Comparison of ENCODE assay signal across 10 cellular contexts in genomic region chr6:137872071-137872470, GRCh38. TPM values are rescaled to one million over a fixed set of nuclear protein-coding genes. Genes with fewer than 3 reads are reported as not detected.
DNase-seq lines count a peak whose midpoint lies in the region; ATAC-seq and TF ChIP-seq lines count a peak whose summit lies in the region.
"Had no signal": no experiment of that assay in that cellular context is flagged by ENCODE, and none has a peak within 500 bp of the region (broad histone marks: within the 10 kb centered on the region; RNA-seq: fewer than 3 reads in every experiment).

No MANE protein-coding gene starts in this region.

- no peak for ATAC-seq in activated CD8-positive, alpha-beta T cell treated with anti-CD3 and anti-CD28 coated beads for 36 hours
- ATAC-seq in HG02571 (IDR thresholded peaks at IDR 0.05; ENCODE audit: unreplicated experiment) (no peak), Right ventricle myocardium superior (ENCODE audit: poor library complexity) (no peak)

- POLR2A ChIA-PET in activated CD8-positive, alpha-beta T cell treated with anti-CD3 and anti-CD28 coated beads for 36 hours (lab: Charles Lee): interaction anchor here (1.0 to 7.0 kb wide), 14 partner anchors 9 to 173 kb away, joined by 3 to 44 read pairs (median 10); no protein-coding TSS in a partner anchor

- no peak for TF ChIP-seq CTCF in activated CD8-positive, alpha-beta T cell treated with anti-CD3 and anti-CD28 coated beads for 36 hours (IDR thresholded peaks at IDR 0.05)
- TF ChIP-seq CTCF in hepatocyte (IDR thresholded peaks at IDR 0.05; ENCODE audit: poor library complexity): no peak
- TF ChIP-seq CTCF in suprapubic skin (IDR thresholded peaks at IDR 0.05): no peak
- no peak for TF ChIP-seq CTCF in adrenal gland (IDR thresholded peaks at IDR 0.05)

- H2AFZ ChIP-seq in hepatocyte: no peak overlapping the region

- H3K4me1 ChIP-seq in hepatocyte (ENCODE audit: insufficient read depth): peaks cover 5% of the 10 kb centered on the region
- H3K4me1 ChIP-seq in suprapubic skin: peaks cover 66% of the 10 kb centered on the region
- H3K4me1 ChIP-seq in adrenal gland (replicated peaks in 1 of 2): peaks cover 0 to 29% of the 10 kb centered on the region in 2 donors

- H3K27ac Mint-ChIP-seq in activated CD4-positive, alpha-beta T cell treated with anti-CD3 and anti-CD28 coated beads, Interleukin-2, amount 10 ng/mL, durations not matched to agents 24 days and 14 days: peak overlapping the region; percentile 86
- peak overlapping the region; percentile 95 for H3K27ac Mint-ChIP-seq in activated CD8-positive, alpha-beta T cell treated with anti-CD3 and anti-CD28 coated beads for 36 hours

- H3K27me3 ChIP-seq in hepatocyte (no peaks in the 10 kb centered on the region), suprapubic skin (no peaks in the 10 kb centered on the region), adrenal gland (no peaks in the 10 kb centered on the region)

- peaks cover 4% of the 10 kb centered on the region for H4K20me1 ChIP-seq in hepatocyte (ENCODE audit: insufficient read depth, poor library complexity, severe bottlenecking)

- H3K4me3 ChIP-seq in hepatocyte (no peak overlapping the region), suprapubic skin (peak overlapping the region; percentile 97), adrenal gland (peak overlapping the region in 1 of 4 donors; percentile 15)

- peaks cover 6% of the 10 kb centered on the region for H3K36me3 ChIP-seq in hepatocyte (replicated peaks; ENCODE audit: insufficient read depth, low read depth)
- H3K36me3 ChIP-seq in suprapubic skin: peaks cover 29% of the 10 kb centered on the region
- peaks cover 0 to 26% of the 10 kb centered on the region in 2 donors for H3K36me3 ChIP-seq in adrenal gland (replicated peaks in 1 of 2)

- TF ChIP-seq POLR2A in suprapubic skin (IDR thresholded peaks at IDR 0.05) (no peak), adrenal gland (IDR thresholded peaks at IDR 0.05) (no peak)

- CTCF ChIA-PET in activated CD8-positive, alpha-beta T cell treated with anti-CD3 and anti-CD28 coated beads for 36 hours (lab: Charles Lee): interaction anchor here (1.0 to 11.1 kb wide), 23 partner anchors 10 to 244 kb away, joined by 3 to 360 read pairs (median 28); no protein-coding TSS in a partner anchor

- no peak for TF ChIP-seq EP300 in suprapubic skin (IDR thresholded peaks at IDR 0.05)

- peak overlapping the region; percentile 87 for H3K4me3 Mint-ChIP-seq in activated CD4-positive, alpha-beta T cell treated with anti-CD3 and anti-CD28 coated beads, Interleukin-2, amount 10 ng/mL, durations not matched to agents 24 days and 14 days
- H3K4me3 Mint-ChIP-seq in activated CD8-positive, alpha-beta T cell treated with anti-CD3 and anti-CD28 coated beads for 36 hours: peak overlapping the region; percentile 98

- H3K9me3 Mint-ChIP-seq in activated CD4-positive, alpha-beta T cell treated with anti-CD3 and anti-CD28 coated beads, Interleukin-2, amount 10 ng/mL, durations not matched to agents 24 days and 14 days: no peaks in the 10 kb centered on the region
- H3K9me3 Mint-ChIP-seq in activated CD8-positive, alpha-beta T cell treated with anti-CD3 and anti-CD28 coated beads for 36 hours: no peaks in the 10 kb centered on the region

- H3K9me3 ChIP-seq in hepatocyte (ENCODE audit: low read depth): no peaks in the 10 kb centered on the region
- no peaks in the 10 kb centered on the region for H3K9me3 ChIP-seq in suprapubic skin
- no peaks in the 10 kb centered on the region for H3K9me3 ChIP-seq in adrenal gland (replicated peaks in 1 of 3)

- H3K27me3 Mint-ChIP-seq in activated CD4-positive, alpha-beta T cell treated with anti-CD3 and anti-CD28 coated beads, Interleukin-2, amount 10 ng/mL, durations not matched to agents 24 days and 14 days: no peaks in the 10 kb centered on the region
- no peaks in the 10 kb centered on the region for H3K27me3 Mint-ChIP-seq in activated CD8-positive, alpha-beta T cell treated with anti-CD3 and anti-CD28 coated beads for 36 hours

- no peaks in the 10 kb centered on the region for H3K9me2 ChIP-seq in hepatocyte (replicated peaks; ENCODE audit: insufficient read depth)

- intact Hi-C loops in activated CD4-positive, alpha-beta T cell treated with anti-CD3 and anti-CD28 coated beads, Interleukin-2, amount 10 ng/mL, durations not matched to agents 24 days and 14 days (cut with micrococcal nuclease): loop anchor here (2.0 kb wide), 1 partner anchor 133 kb away; no protein-coding TSS in a partner anchor
- intact Hi-C loops in activated CD8-positive, alpha-beta T cell treated with anti-CD3 and anti-CD28 coated beads for 36 hours (cut with micrococcal nuclease): loop anchor here (2.0 kb wide), 2 partner anchors 33 to 69 kb away; no protein-coding TSS in a partner anchor
- intact Hi-C loops in adrenal gland (cut with DNase I): loop anchor here in 1 of 2 donors (10.0 kb wide), 1 partner anchor 73 kb away; no protein-coding TSS in a partner anchor
- intact Hi-C loops in Right ventricle myocardium superior (cut with DNase I): no loop called here

- peaks cover 92% of the 10 kb centered on the region for H3K36me3 Mint-ChIP-seq in activated CD4-positive, alpha-beta T cell treated with anti-CD3 and anti-CD28 coated beads, Interleukin-2, amount 10 ng/mL, durations not matched to agents 24 days and 14 days (ENCODE audit: low read depth)
- H3K36me3 Mint-ChIP-seq in activated CD8-positive, alpha-beta T cell treated with anti-CD3 and anti-CD28 coated beads for 36 hours (ENCODE audit: low read depth): peaks cover 95% of the 10 kb centered on the region

- DNase-seq in activated CD4-positive, alpha-beta T cell treated with anti-CD3 and anti-CD28 coated beads, Interleukin-2, amount 10 ng/mL, durations not matched to agents 24 days and 14 days: no peak
- DNase-seq in activated CD4-positive, alpha-beta T cell treated with anti-CD3 and anti-CD28 coated beads, Interleukin-2, amount 50 U/mL, for 48 hours: no peak
- DNase-seq in activated CD8-positive, alpha-beta T cell treated with anti-CD3 and anti-CD28 coated beads for 36 hours: no peak
- DNase-seq in hepatocyte (ENCODE audit: low spot score) (no peak), suprapubic skin (ENCODE audit: low spot score in 2 of 2) (no peak), adrenal gland (no peak), Right ventricle myocardium superior (no peak)
- DNase-seq: islet precursor cell, NCI-H187 treated with DMSO at 0.1 percent for 48 hours had no signal

- H3K27ac ChIP-seq in hepatocyte (peak overlapping the region; percentile 54), suprapubic skin (peak overlapping the region; percentile 61), adrenal gland (peak overlapping the region in 1 of 5 donors; percentile 2)

- H3K4me2 ChIP-seq in hepatocyte: peak overlapping the region; percentile 72

- H3K4me1 Mint-ChIP-seq in activated CD4-positive, alpha-beta T cell treated with anti-CD3 and anti-CD28 coated beads, Interleukin-2, amount 10 ng/mL, durations not matched to agents 24 days and 14 days: peaks cover 33% of the 10 kb centered on the region
- peaks cover 42% of the 10 kb centered on the region for H3K4me1 Mint-ChIP-seq in activated CD8-positive, alpha-beta T cell treated with anti-CD3 and anti-CD28 coated beads for 36 hours (ENCODE audit: low read depth)

- peaks cover 60% of the 10 kb centered on the region for H3K79me2 ChIP-seq in hepatocyte

RNA-seq across cellular contexts. Expression of gene TNFAIP3, which starts 5.0 kb away (rescaled TPM):
- 249 and 254 TPM in 2 replicates for total RNA-seq in activated CD4-positive, alpha-beta T cell treated with anti-CD3 and anti-CD28 coated beads, Interleukin-2, amount 10 ng/mL, durations not matched to agents 24 days and 14 days
- total RNA-seq in activated CD8-positive, alpha-beta T cell treated with anti-CD3 and anti-CD28 coated beads for 36 hours: 100 to 1,000 TPM; 399 to 402 TPM
- total RNA-seq in hepatocyte: 61.9 and 73.4 TPM in 2 replicates
- polyA plus RNA-seq in hepatocyte: 141 and 164 TPM in 2 replicates
- total RNA-seq in suprapubic skin: 100 to 1,000 TPM in 3 of 4 donors, 10 to 100 TPM in 1; 64.1 to 146 (median 111) TPM
- 10 to 100 TPM in 7 of 8 donors, 1 to 10 TPM in 1; 5.0 to 29.7 (median 17.6) TPM for total RNA-seq in adrenal gland
- 10 to 100 TPM; 10.5 to 15.5 (median 13.9) TPM for polyA plus RNA-seq in adrenal gland
- 4.6 TPM for total RNA-seq in Right ventricle myocardium superior
